In genomic region chr19:48634424-48635262, GRCh38 we compare ENCODE assay signal across 8 cellular contexts. TPM values are rescaled to one million over a fixed set of nuclear protein-coding genes. Genes with fewer than 3 reads are reported as not detected.
DNase-seq lines count a peak whose midpoint lies in the region; ATAC-seq and TF ChIP-seq lines count a peak whose summit lies in the region.

No MANE protein-coding gene starts in this region.

- H3K36me3 Mint-ChIP-seq in activated T-helper 2 cell treated with anti-CD3 and anti-CD28 coated beads, Interferon-gamma antibody, Interleukin-2, Interleukin-4, amounts not matched to agents 10 μg/mL and 5 μg/mL and 100 μg/mL, durations not matched to agents 14 hours and 24 hours and 36 hours (ENCODE audit: low read depth): peaks cover 10% of the 10 kb centered on the region
- peaks cover 0 to 39% (median 8%) of the 10 kb centered on the region in 3 donors for H3K36me3 Mint-ChIP-seq in naive thymus-derived CD8-positive, alpha-beta T cell
- H3K36me3 Mint-ChIP-seq in stimulated activated memory B cell treated with anti-CD40 and anti-IgM and Interleukin-4, amounts not matched to agents 10 μg/mL and 1 μg/mL and 100 μg/mL, for 72 hours: peaks cover 16% of the 10 kb centered on the region

- H3K4me1 ChIP-seq in BE2C: peaks cover 27% of the 10 kb centered on the region
- peaks cover 44% of the 10 kb centered on the region for H3K4me1 ChIP-seq in Loucy (ENCODE audit: insufficient read depth, low read length, poor library complexity, severe bottlenecking)
- peaks cover 29% of the 10 kb centered on the region for H3K4me1 ChIP-seq in RWPE2 (ENCODE audit: insufficient read depth, poor library complexity, severe bottlenecking)
- H3K4me1 ChIP-seq in fibroblast of lung (ENCODE audit: control insufficient read depth, extremely low read depth, insufficient read depth, low read length): peaks cover 43% of the 10 kb centered on the region

- H2AFZ ChIP-seq in Loucy (ENCODE audit: low read length): peak overlapping the region; percentile 44; the same call in 1 of the 2 replicates
- H2AFZ ChIP-seq in fibroblast of lung (ENCODE audit: low read length): peak overlapping the region; percentile 80

- H3K4me3 ChIP-seq in BE2C (ENCODE audit: low read depth, low read length) (peak overlapping the region; percentile 45), Loucy (ENCODE audit: low read length, poor library complexity, severe bottlenecking) (peak overlapping the region; percentile 93), RWPE2 (ENCODE audit: severe bottlenecking) (peak overlapping the region; percentile 48), fibroblast of lung (replicated peaks in 1 of 4; ENCODE audit: control extremely low read depth in 1 of 4, insufficient read depth in 1 of 4, low read depth in 3 of 4, low read length in 4 of 4) (peak overlapping the region; percentile 20 to 76 (median 34))

- H3K36me3 ChIP-seq in BE2C: no peaks in the 10 kb centered on the region
- peaks cover 12% of the 10 kb centered on the region; the same call in 1 of the 2 replicates for H3K36me3 ChIP-seq in Loucy (ENCODE audit: insufficient read depth, low read length)
- H3K36me3 ChIP-seq in RWPE2 (ENCODE audit: low read depth): peaks cover 17% of the 10 kb centered on the region
- no peaks in the 10 kb centered on the region for H3K36me3 ChIP-seq in fibroblast of lung (ENCODE audit: control insufficient read depth, insufficient read depth, low read length)

- H3K9ac ChIP-seq in Loucy (ENCODE audit: low read depth, low read length, poor library complexity, severe bottlenecking) (peak overlapping the region; percentile 97), fibroblast of lung (ENCODE audit: insufficient read depth, low read length) (peak overlapping the region; percentile 53)

- H3K4me2 ChIP-seq in Loucy (ENCODE audit: low read depth, low read length, poor library complexity, severe bottlenecking) (peak overlapping the region; percentile 99), fibroblast of lung (ENCODE audit: extremely low read depth, insufficient read depth, low read length) (peak overlapping the region; percentile 99)

- TF ChIP-seq CTCF in BE2C (IDR thresholded peaks at IDR 0.05; ENCODE audit: low read depth, low read length) (no peak), GM20000 (IDR thresholded peaks at IDR 0.05; ENCODE audit: extremely low read depth, missing control alignments) (no peak), Loucy (conservative IDR thresholded peaks at IDR 0.05; ENCODE audit: low read length) (no peak), RWPE2 (IDR thresholded peaks at IDR 0.05; ENCODE audit: poor library complexity, severe bottlenecking) (no peak), fibroblast of lung (conservative IDR thresholded peaks at IDR 0.05 in 1 of 2, IDR thresholded peaks at IDR 0.05 in 1 of 2; ENCODE audit: low read depth in 1 of 2, low read length in 2 of 2) (no peak)

- peak overlapping the region; percentile 73 for H3K4me3 Mint-ChIP-seq in activated T-helper 2 cell treated with anti-CD3 and anti-CD28 coated beads, Interferon-gamma antibody, Interleukin-2, Interleukin-4, amounts not matched to agents 10 μg/mL and 5 μg/mL and 100 μg/mL, durations not matched to agents 14 hours and 24 hours and 36 hours (ENCODE audit: low read depth)
- H3K4me3 Mint-ChIP-seq in naive thymus-derived CD8-positive, alpha-beta T cell: peak overlapping the region; percentile 78 to 93 (median 86)
- peak overlapping the region; percentile 73 for H3K4me3 Mint-ChIP-seq in stimulated activated memory B cell treated with anti-CD40 and anti-IgM and Interleukin-4, amounts not matched to agents 10 μg/mL and 1 μg/mL and 100 μg/mL, for 72 hours

- no peaks in the 10 kb centered on the region for H3K27me3 Mint-ChIP-seq in activated T-helper 2 cell treated with anti-CD3 and anti-CD28 coated beads, Interferon-gamma antibody, Interleukin-2, Interleukin-4, amounts not matched to agents 10 μg/mL and 5 μg/mL and 100 μg/mL, durations not matched to agents 14 hours and 24 hours and 36 hours (ENCODE audit: low read depth)
- H3K27me3 Mint-ChIP-seq in naive thymus-derived CD8-positive, alpha-beta T cell: no peaks in the 10 kb centered on the region
- no peaks in the 10 kb centered on the region for H3K27me3 Mint-ChIP-seq in stimulated activated memory B cell treated with anti-CD40 and anti-IgM and Interleukin-4, amounts not matched to agents 10 μg/mL and 1 μg/mL and 100 μg/mL, for 72 hours

- no peaks in the 10 kb centered on the region for H3K9me2 ChIP-seq in Loucy (replicated peaks; ENCODE audit: low read depth, low read length)

- H4K20me1 ChIP-seq in Loucy (ENCODE audit: insufficient read depth, low read length, poor library complexity, severe bottlenecking) (peaks cover 4% of the 10 kb centered on the region), fibroblast of lung (ENCODE audit: control insufficient read depth, extremely low read depth, insufficient read depth, low read length) (no peaks in the 10 kb centered on the region)

- H3K27ac ChIP-seq in RWPE2 (ENCODE audit: poor library complexity, severe bottlenecking) (peak overlapping the region; percentile 90), fibroblast of lung (ENCODE audit: insufficient read depth, low read length) (peak overlapping the region; percentile 77)

- H3K79me2 ChIP-seq in Loucy (ENCODE audit: insufficient read depth, low read length): peaks cover 38% of the 10 kb centered on the region
- H3K79me2 ChIP-seq in fibroblast of lung (ENCODE audit: control insufficient read depth, insufficient read depth, low read length): no peaks in the 10 kb centered on the region

- H3K9me3 Mint-ChIP-seq in activated T-helper 2 cell treated with anti-CD3 and anti-CD28 coated beads, Interferon-gamma antibody, Interleukin-2, Interleukin-4, amounts not matched to agents 10 μg/mL and 5 μg/mL and 100 μg/mL, durations not matched to agents 14 hours and 24 hours and 36 hours: no peaks in the 10 kb centered on the region
- H3K9me3 Mint-ChIP-seq in naive thymus-derived CD8-positive, alpha-beta T cell: peaks cover 0 to 8% (median 0%) of the 10 kb centered on the region in 9 donors
- H3K9me3 Mint-ChIP-seq in stimulated activated memory B cell treated with anti-CD40 and anti-IgM and Interleukin-4, amounts not matched to agents 10 μg/mL and 1 μg/mL and 100 μg/mL, for 72 hours: peaks cover 4% of the 10 kb centered on the region

- POLR2A ChIA-PET in naive thymus-derived CD8-positive, alpha-beta T cell (lab: Charles Lee): interaction anchor here (0.7 to 3.0 kb wide), 7 partner anchors 10 to 1235 kb away, joined by 3 to 42 read pairs (median 18); partner anchors contain the start of genes CA11, RPL18 and SPHK2

- DNase-seq in BE2C (peak; percentile 96), GM20000 (ENCODE audit: low spot score) (peak; percentile 89), RWPE2 (ENCODE audit: low spot score) (peak; percentile 96), fibroblast of lung (ENCODE audit: low read depth in 2 of 2) (peak; percentile 90 to 95)
- DNase-seq in activated T-helper 2 cell treated with anti-CD3 and anti-CD28 coated beads, Interferon-gamma antibody, Interleukin-2, Interleukin-4, amounts not matched to agents 10 μg/mL and 5 μg/mL and 100 μg/mL, durations not matched to agents 14 hours and 24 hours and 36 hours (ENCODE audit: low spot score): peak; percentile 88
- DNase-seq in naive thymus-derived CD8-positive, alpha-beta T cell: peak; percentile 85 to 95 (median 88)

- H3K9me3 ChIP-seq in BE2C (no peaks in the 10 kb centered on the region), Loucy (ENCODE audit: insufficient read depth, low read depth, low read length) (no peaks in the 10 kb centered on the region), RWPE2 (ENCODE audit: severe bottlenecking) (no peaks in the 10 kb centered on the region), fibroblast of lung (ENCODE audit: control insufficient read depth, insufficient read depth, low read depth, low read length) (no peaks in the 10 kb centered on the region)

- peak overlapping the region; percentile 76 for H3K27ac Mint-ChIP-seq in activated T-helper 2 cell treated with anti-CD3 and anti-CD28 coated beads, Interferon-gamma antibody, Interleukin-2, Interleukin-4, amounts not matched to agents 10 μg/mL and 5 μg/mL and 100 μg/mL, durations not matched to agents 14 hours and 24 hours and 36 hours
- peak overlapping the region; percentile 70 to 96 (median 95) for H3K27ac Mint-ChIP-seq in naive thymus-derived CD8-positive, alpha-beta T cell
- peak overlapping the region; percentile 96 for H3K27ac Mint-ChIP-seq in stimulated activated memory B cell treated with anti-CD40 and anti-IgM and Interleukin-4, amounts not matched to agents 10 μg/mL and 1 μg/mL and 100 μg/mL, for 72 hours

- H3K4me1 Mint-ChIP-seq in activated T-helper 2 cell treated with anti-CD3 and anti-CD28 coated beads, Interferon-gamma antibody, Interleukin-2, Interleukin-4, amounts not matched to agents 10 μg/mL and 5 μg/mL and 100 μg/mL, durations not matched to agents 14 hours and 24 hours and 36 hours (ENCODE audit: low read depth): peaks cover 34% of the 10 kb centered on the region
- H3K4me1 Mint-ChIP-seq in naive thymus-derived CD8-positive, alpha-beta T cell: peaks cover 24 to 62% (median 59%) of the 10 kb centered on the region in 4 donors
- peaks cover 53% of the 10 kb centered on the region for H3K4me1 Mint-ChIP-seq in stimulated activated memory B cell treated with anti-CD40 and anti-IgM and Interleukin-4, amounts not matched to agents 10 μg/mL and 1 μg/mL and 100 μg/mL, for 72 hours

- intact Hi-C loops in activated T-helper 2 cell treated with anti-CD3 and anti-CD28 coated beads, Interferon-gamma antibody, Interleukin-2, Interleukin-4, amounts not matched to agents 10 μg/mL and 5 μg/mL and 100 μg/mL, durations not matched to agents 14 hours and 24 hours and 36 hours (cut with micrococcal nuclease): loop anchor here (1.0 to 10.0 kb wide), 3 partner anchors 10 to 483 kb away; partner anchors contain the start of genes C19orf73, EMP3 and PPFIA3

- no peaks in the 10 kb centered on the region for H3K27me3 ChIP-seq in BE2C
- H3K27me3 ChIP-seq in Loucy (ENCODE audit: insufficient read depth, low read length, poor library complexity, severe bottlenecking): no peaks in the 10 kb centered on the region
- H3K27me3 ChIP-seq in RWPE2 (ENCODE audit: insufficient read depth, poor library complexity, severe bottlenecking): no peaks in the 10 kb centered on the region
- H3K27me3 ChIP-seq in fibroblast of lung (ENCODE audit: control insufficient read depth, insufficient read depth, low read length): no peaks in the 10 kb centered on the region

- H3F3A ChIP-seq in Loucy (ENCODE audit: low read depth): peaks cover 3% of the 10 kb centered on the region

- ATAC-seq in RWPE2 (ENCODE audit: low read depth): peak; percentile 40
- peak; percentile 8 to 15 for ATAC-seq in naive thymus-derived CD8-positive, alpha-beta T cell
- ATAC-seq in stimulated activated memory B cell treated with anti-CD40 and anti-IgM and Interleukin-4, amounts not matched to agents 10 μg/mL and 1 μg/mL and 100 μg/mL, for 72 hours: peak; percentile 52

RNA-seq across cellular contexts. Expression of gene DBP, which starts 2.5 kb away (rescaled TPM):
- polyA plus RNA-seq in BE2C (2012; ENCODE audit: insufficient read depth, insufficient read length, low read depth): 47.7 TPM
- total RNA-seq in activated T-helper 2 cell treated with anti-CD3 and anti-CD28 coated beads, Interferon-gamma antibody, Interleukin-2, Interleukin-4, amounts not matched to agents 10 μg/mL and 5 μg/mL and 100 μg/mL, durations not matched to agents 14 hours and 24 hours and 36 hours: 7.3 and 7.9 TPM in 2 replicates
- total RNA-seq in fibroblast of lung: 17.2 and 23.6 TPM in 2 replicates
- polyA plus RNA-seq in fibroblast of lung: 3.2 and 4.8 TPM in 2 replicates
- polyA plus RNA-seq in fibroblast of lung (2012): 6.0 and 11.1 TPM in 2 replicates
- polyA minus RNA-seq in fibroblast of lung (ENCODE audit: low replicate concordance): 1.6 and 6.7 TPM in 2 replicates
- total RNA-seq in naive thymus-derived CD8-positive, alpha-beta T cell: 10 to 100 TPM; 63.1 to 66.6 TPM
- polyA plus RNA-seq in naive thymus-derived CD8-positive, alpha-beta T cell: 10 to 100 TPM; 37.5 to 97.8 (median 63.1) TPM

RNA-seq across cellular contexts. Expression of gene CA11, which starts 11.3 kb away (rescaled TPM):
- 31.1 TPM for polyA plus RNA-seq in BE2C (2012; ENCODE audit: insufficient read depth, insufficient read length, low read depth)
- 5.4 and 6.5 TPM in 2 replicates for total RNA-seq in activated T-helper 2 cell treated with anti-CD3 and anti-CD28 coated beads, Interferon-gamma antibody, Interleukin-2, Interleukin-4, amounts not matched to agents 10 μg/mL and 5 μg/mL and 100 μg/mL, durations not matched to agents 14 hours and 24 hours and 36 hours
- 2.3 and 4.1 TPM in 2 replicates for total RNA-seq in fibroblast of lung
- polyA plus RNA-seq in fibroblast of lung: 1.5 and 1.7 TPM in 2 replicates
- 10.1 and 11.4 TPM in 2 replicates for polyA plus RNA-seq in fibroblast of lung (2012)
- 1.7 TPM in 1 of 2 replicates, not detected in the other for polyA minus RNA-seq in fibroblast of lung (ENCODE audit: low replicate concordance)
- 10 to 100 TPM; 16.2 to 21.3 TPM for total RNA-seq in naive thymus-derived CD8-positive, alpha-beta T cell
- 10 to 100 TPM in 1 of 3 donors, 1 to 10 TPM in 2; 6.6 to 14.1 (median 7.2) TPM for polyA plus RNA-seq in naive thymus-derived CD8-positive, alpha-beta T cell

RNA-seq across cellular contexts. Expression of gene SPHK2, which starts 15.3 kb away (rescaled TPM):
- 41.5 TPM for polyA plus RNA-seq in BE2C (2012; ENCODE audit: insufficient read depth, insufficient read length, low read depth)
- total RNA-seq in activated T-helper 2 cell treated with anti-CD3 and anti-CD28 coated beads, Interferon-gamma antibody, Interleukin-2, Interleukin-4, amounts not matched to agents 10 μg/mL and 5 μg/mL and 100 μg/mL, durations not matched to agents 14 hours and 24 hours and 36 hours: 34.3 and 35.0 TPM in 2 replicates
- 5.1 and 9.6 TPM in 2 replicates for total RNA-seq in fibroblast of lung
- 3.4 and 5.7 TPM in 2 replicates for polyA plus RNA-seq in fibroblast of lung
- 6.5 and 13.9 TPM in 2 replicates for polyA plus RNA-seq in fibroblast of lung (2012)
- 4.5 and 6.4 TPM in 2 replicates for polyA minus RNA-seq in fibroblast of lung (ENCODE audit: low replicate concordance)
- total RNA-seq in naive thymus-derived CD8-positive, alpha-beta T cell: 10 to 100 TPM; 39.1 to 40.4 TPM
- polyA plus RNA-seq in naive thymus-derived CD8-positive, alpha-beta T cell: 1 to 10 TPM; 7.5 to 9.1 (median 8.3) TPM

RNA-seq across cellular contexts. Expression of gene RPL18, which starts 15.7 kb away (rescaled TPM):
- 1,689 TPM for polyA plus RNA-seq in BE2C (2012; ENCODE audit: insufficient read depth, insufficient read length, low read depth)
- 1,853 and 1,861 TPM in 2 replicates for total RNA-seq in activated T-helper 2 cell treated with anti-CD3 and anti-CD28 coated beads, Interferon-gamma antibody, Interleukin-2, Interleukin-4, amounts not matched to agents 10 μg/mL and 5 μg/mL and 100 μg/mL, durations not matched to agents 14 hours and 24 hours and 36 hours
- total RNA-seq in fibroblast of lung: 2,017 and 2,054 TPM in 2 replicates
- polyA plus RNA-seq in fibroblast of lung: 1,166 and 1,578 TPM in 2 replicates
- polyA plus RNA-seq in fibroblast of lung (2012): 2,372 and 2,688 TPM in 2 replicates
- polyA minus RNA-seq in fibroblast of lung (ENCODE audit: low replicate concordance): 1,142 and 1,357 TPM in 2 replicates
- 1,000 to 10,000 TPM; 2,380 to 2,437 TPM for total RNA-seq in naive thymus-derived CD8-positive, alpha-beta T cell
- polyA plus RNA-seq in naive thymus-derived CD8-positive, alpha-beta T cell: 1,000 to 10,000 TPM; 2,610 to 3,008 (median 2,848) TPM

RNA-seq across cellular contexts. Expression of gene FAM83E, which starts 19.8 kb away (rescaled TPM):
- 0.48 TPM for polyA plus RNA-seq in BE2C (2012; ENCODE audit: insufficient read depth, insufficient read length, low read depth)
- total RNA-seq in activated T-helper 2 cell treated with anti-CD3 and anti-CD28 coated beads, Interferon-gamma antibody, Interleukin-2, Interleukin-4, amounts not matched to agents 10 μg/mL and 5 μg/mL and 100 μg/mL, durations not matched to agents 14 hours and 24 hours and 36 hours: 4.3 and 6.4 TPM in 2 replicates
- total RNA-seq in fibroblast of lung: 0.50 and 1.0 TPM in 2 replicates
- polyA plus RNA-seq in fibroblast of lung: not detected in 2 replicates
- not detected in 2 replicates for polyA plus RNA-seq in fibroblast of lung (2012)
- polyA minus RNA-seq in fibroblast of lung (ENCODE audit: low replicate concordance): not detected in 2 replicates
- total RNA-seq in naive thymus-derived CD8-positive, alpha-beta T cell: 1 to 10 TPM; 8.0 TPM
- polyA plus RNA-seq in naive thymus-derived CD8-positive, alpha-beta T cell: not detected

Comparison
In these comparisons a context has a peak if more than half of its experiments do, and no peak if none do; other contexts are left out.
1. Peak in every context shown above with its lines: DNase-seq, ATAC-seq, H3K4me3 ChIP-seq and H3K27ac ChIP-seq.
2. H3K4me3 ChIP-seq: peak in every context shown above with its lines; median percentile 93 in Loucy; 48 in RWPE2; 45 in BE2C; 34 in fibroblast of lung.